8 cellular contexts compared by ENCODE assay signal in genomic region chr1:228734881-228735801, GRCh38. TPM values are rescaled to one million over a fixed set of nuclear protein-coding genes. Genes with fewer than 3 reads are reported as not detected.
DNase-seq lines count a peak whose midpoint lies in the region; ATAC-seq lines count a peak whose summit lies in the region.

RHOU (plus strand) TSS chr1:228735479; CDS start chr1:228735743, 264 bp downstream.

- peak; percentile 66 for ATAC-seq in HG03159 (IDR thresholded peaks at IDR 0.05; ENCODE audit: unreplicated experiment)
- ATAC-seq in activated T-cell treated with anti-CD3 and anti-CD28 coated beads, Interleukin-2, amount 50 U/mL, for 72 hours (replicated peaks in 1 of 2) = peak; percentile 85 to 88
- no peak for ATAC-seq in GM18520 (IDR thresholded peaks at IDR 0.05; ENCODE audit: unreplicated experiment)

- 0 out of 2 replicates have a peak, but pooled peaks cover 8% of the 10 kb centered on the region for H3K4me1 ChIP-seq in ES-I3 (ENCODE audit: insufficient read depth, low read length)

- DNase-seq in NOMO-1 treated with dmso at 0.1 percent for 144 hours (lab: John Stamatoyannopoulos, UW; ENCODE audit: unreplicated experiment) (peak; percentile 34), fibroblast of gingiva (ENCODE audit: low read depth) (peak; percentile 21), myocyte (ENCODE audit: low read depth) (peak; percentile 39)
- DNase-seq in activated T-cell treated with anti-CD3 and anti-CD28 coated beads, Interleukin-2, amount 50 U/mL, for 72 hours = peak; percentile 63 to 76
- DNase-seq in stimulated activated CD8-positive, alpha-beta memory T cell treated with anti-CD3 and anti-CD28 coated beads, Interleukin-7, amount 100 ng/mL, for 4 hours (ENCODE audit: low read depth in 2 of 2) = peak; percentile 6 to 58

- H3K27ac Mint-ChIP-seq in activated T-cell treated with anti-CD3 and anti-CD28 coated beads, Interleukin-2, amount 50 U/mL, for 72 hours = peak within 1 kb of the TSS; percentile 77

- peak within 1 kb of the TSS; percentile 78 to 87 for H3K4me3 Mint-ChIP-seq in activated T-cell treated with anti-CD3 and anti-CD28 coated beads, Interleukin-2, amount 50 U/mL, for 72 hours

- H3K9me3 Mint-ChIP-seq in activated T-cell treated with anti-CD3 and anti-CD28 coated beads, Interleukin-2, amount 50 U/mL, for 72 hours = no peaks in the 10 kb centered on the region

- H3K4me1 Mint-ChIP-seq in activated T-cell treated with anti-CD3 and anti-CD28 coated beads, Interleukin-2, amount 50 U/mL, for 72 hours (ENCODE audit: low read depth) = peaks cover 13% of the 10 kb centered on the region

- no peaks in the 10 kb centered on the region for H3K36me3 Mint-ChIP-seq in activated T-cell treated with anti-CD3 and anti-CD28 coated beads, Interleukin-2, amount 50 U/mL, for 72 hours (ENCODE audit: insufficient read depth in 2 of 2)

- H3K9me3 ChIP-seq in ES-I3 (ENCODE audit: control insufficient read depth, insufficient read depth, low read length) = no peaks in the 10 kb centered on the region

- peaks cover 32% of the 10 kb centered on the region for H3K27me3 Mint-ChIP-seq in activated T-cell treated with anti-CD3 and anti-CD28 coated beads, Interleukin-2, amount 50 U/mL, for 72 hours (ENCODE audit: low read depth)

- H3K9ac ChIP-seq in ES-I3 (ENCODE audit: low read depth, low read length) = peak within 1 kb of the TSS; percentile 75

- H3K36me3 ChIP-seq in ES-I3 (ENCODE audit: insufficient read depth, low read length) = no peaks in the 10 kb centered on the region; the same call in 1 of the 2 replicates

RNA-seq across cellular contexts. Expression of gene RHOU, which starts in this region (rescaled TPM):
- under 1 TPM; 0.70 to 0.88 TPM for total RNA-seq in activated T-cell treated with anti-CD3 and anti-CD28 coated beads, Interleukin-2, amount 50 U/mL, for 72 hours
- total RNA-seq in myocyte = 0.10 and 0.43 TPM in 2 replicates
- 0.21 TPM for polyA plus RNA-seq in myocyte (2012)

Comparison
In these comparisons a context has a peak if more than half of its experiments do, and no peak if none do; other contexts are left out.
1. Peak in DNase-seq and ATAC-seq in activated T-cell treated with anti-CD3 and anti-CD28 coated beads, Interleukin-2, amount 50 U/mL, for 72 hours; RNA of the gene not detected or under 1 TPM.
2. Peak in DNase-seq in myocyte; RNA of the gene not detected or under 1 TPM.